Comparison of ENCODE assay signal across 16 cellular contexts in genomic region chr11:69149646-69150045, GRCh38. TPM values are rescaled to one million over a fixed set of nuclear protein-coding genes. Genes with fewer than 3 reads are reported as not detected.
"Had no signal": no experiment of that assay in that cellular context is flagged by ENCODE, and none has a peak within 500 bp of the region (broad histone marks: within the 10 kb centered on the region; RNA-seq: fewer than 3 reads in every experiment).

No MANE protein-coding gene starts in this region.

- H3K4me1 ChIP-seq: esophagus muscularis mucosa, gastrocnemius medialis, left lung, lower lobe of right lung, right atrium auricular region had no signal

- H3K27ac ChIP-seq: esophagus muscularis mucosa, gastrocnemius medialis, left lung, lower lobe of right lung, right atrium auricular region had no signal

- ATAC-seq: gastrocnemius medialis; left lung; lower lobe of right lung; naive thymus-derived CD4-positive, alpha-beta T cell had no signal

- H3K27me3 ChIP-seq: esophagus muscularis mucosa, gastrocnemius medialis, left lung, right atrium auricular region had no signal

- DNase-seq: effector memory CD4-positive, alpha-beta T cell; gastrocnemius medialis; immature natural killer cell; lower lobe of right lung; mesendoderm; naive thymus-derived CD4-positive, alpha-beta T cell; small intestine; stimulated activated CD4-positive, alpha-beta T cell treated with anti-CD3 and anti-CD28 coated beads, Interleukin-2, amount 100 ng/mL, for 48 hours; stimulated activated naive CD4-positive, alpha-beta T cell treated with Interleukin-2 at 50 U/mL for 16 hours; trophoblast cell had no signal

- FAIRE-seq: endometrium, keratinocyte, small intestine, urothelium cell line had no signal

- H3K27ac Mint-ChIP-seq: immature natural killer cell; naive thymus-derived CD4-positive, alpha-beta T cell had no signal

- H3K9me3 ChIP-seq: lower lobe of right lung had no signal

- H3K4me1 Mint-ChIP-seq: immature natural killer cell had no signal

- H3K4me3 ChIP-seq: esophagus muscularis mucosa, gastrocnemius medialis, left lung, lower lobe of right lung, right atrium auricular region had no signal

- H3K4me3 Mint-ChIP-seq: immature natural killer cell; naive thymus-derived CD4-positive, alpha-beta T cell had no signal

- H3K36me3 ChIP-seq: gastrocnemius medialis, left lung, lower lobe of right lung, right atrium auricular region had no signal

RNA-seq across cellular contexts. Expression of gene SMIM38, which starts 6.1 kb away (rescaled TPM):
- total RNA-seq: lower lobe of right lung had no signal
- polyA plus RNA-seq: immature natural killer cell; keratinocyte; naive thymus-derived CD4-positive, alpha-beta T cell had no signal
